1 cellular context compared by ENCODE assay signal in genomic region chr15:50506121-50506520, GRCh38.
TF ChIP-seq lines count a peak whose summit lies in the region.

No MANE protein-coding gene starts in this region.

TF ChIP-seq in GM23338, 12 proteins besides CTCF, POLR2A, EP300 and RAD21 (continued from another document):
- no peak for TF ChIP-seq POLR2AphosphoS5 (IDR thresholded peaks at IDR 0.05; ENCODE audit: low read depth)
- TF ChIP-seq EZH2 (IDR thresholded peaks at IDR 0.05; ENCODE audit: low read depth, unreplicated experiment), result no peak
- no peak for TF ChIP-seq REST (IDR thresholded peaks at IDR 0.05; ENCODE audit: unreplicated experiment)
- no peak for TF ChIP-seq ZNF331 (CRISPR knock-in tag; IDR thresholded peaks at IDR 0.05; ENCODE audit: low read depth)
- no peak for TF ChIP-seq JUNB (IDR thresholded peaks at IDR 0.05; ENCODE audit: unreplicated experiment)
- TF ChIP-seq CREB1 (CRISPR knock-in tag; IDR thresholded peaks at IDR 0.05; ENCODE audit: low read depth), result no peak
- no peak for TF ChIP-seq EZH2phosphoT487 (IDR thresholded peaks at IDR 0.05; ENCODE audit: unreplicated experiment)
- no peak for TF ChIP-seq ZNF114 (CRISPR knock-in tag; IDR thresholded peaks at IDR 0.05)
